ENCODE assay signal across 11 cellular contexts in genomic region chr3:29759443-29760033, GRCh38.
DNase-seq lines count a peak whose midpoint lies in the region; ATAC-seq and TF ChIP-seq lines count a peak whose summit lies in the region.
"Had no signal": no experiment of that assay in that cellular context is flagged by ENCODE, and none has a peak within 500 bp of the region (broad histone marks: within the 10 kb centered on the region; RNA-seq: fewer than 3 reads in every experiment).

No MANE protein-coding gene starts in this region.

- H3K36me3 Mint-ChIP-seq in CD14-positive monocyte, result no peaks in the 10 kb centered on the region
- H3K36me3 Mint-ChIP-seq: natural killer cell, T-cell had no signal

- H3K9ac ChIP-seq in adipocyte (ENCODE audit: low read length) (peak overlapping the region; percentile 79), stomach smooth muscle (ENCODE audit: low read length in 2 of 2) (peak overlapping the region; percentile 39 to 48)

- DNase-seq in MG63 (peak; percentile 28), adipocyte (ENCODE audit: low read depth) (peak; percentile 60), hepatocyte (ENCODE audit: low spot score) (peak; percentile 8), CD14-positive monocyte (ENCODE audit: low spot score) (no peak), SKM-1 (lab: John Stamatoyannopoulos, UW; ENCODE audit: unreplicated experiment) (no peak)
- DNase-seq: natural killer cell, T-cell had no signal

- peaks cover 0 to 4% (median 0%) of the 10 kb centered on the region in 3 donors for H3K27me3 Mint-ChIP-seq in CD14-positive monocyte (ENCODE audit: low read depth in 3 of 3)

- H3K27ac ChIP-seq in hepatocyte (no peak overlapping the region), stomach smooth muscle (ENCODE audit: low read length) (peak overlapping the region; percentile 66)

- TF ChIP-seq CTCF in hepatocyte (IDR thresholded peaks at IDR 0.05; ENCODE audit: poor library complexity), result no peak
- TF ChIP-seq CTCF in CD14-positive monocyte (IDR thresholded peaks at IDR 0.05), result no peak

- no peak for ATAC-seq in GM21447 (IDR thresholded peaks at IDR 0.05; ENCODE audit: unreplicated experiment)
- ATAC-seq in GM18511 (IDR thresholded peaks at IDR 0.05; ENCODE audit: unreplicated experiment), result no peak
- ATAC-seq: GM12878, natural killer cell, T-cell had no signal

- no peaks in the 10 kb centered on the region for H3K9me2 ChIP-seq in hepatocyte (replicated peaks; ENCODE audit: insufficient read depth)

- H3K4me1 ChIP-seq in adipocyte (ENCODE audit: control insufficient read depth, insufficient read depth, low read length) (peaks cover 56% of the 10 kb centered on the region), hepatocyte (ENCODE audit: insufficient read depth) (peaks cover 18% of the 10 kb centered on the region), stomach smooth muscle (ENCODE audit: control insufficient read depth, insufficient read depth, low read length) (peaks cover 16% of the 10 kb centered on the region)

- H4K20me1 ChIP-seq in hepatocyte (ENCODE audit: insufficient read depth, poor library complexity, severe bottlenecking), result no peaks in the 10 kb centered on the region

- WGBS in hepatocyte (ENCODE audit: low lambda C conversion rate, missing lambda C conversion rate), result 70% methylated on average over 9 of the region's 9 CpGs

- H3K27me3 ChIP-seq in MG63 (no peaks in the 10 kb centered on the region), adipocyte (replicated peaks; ENCODE audit: control insufficient read depth, insufficient read depth, low read length) (no peaks in the 10 kb centered on the region), hepatocyte (no peaks in the 10 kb centered on the region), stomach smooth muscle (ENCODE audit: control insufficient read depth in 1 of 2, insufficient read depth in 2 of 2, low read length in 2 of 2) (no peaks in the 10 kb centered on the region)

- no peaks in the 10 kb centered on the region for H3K36me3 ChIP-seq in MG63
- no peaks in the 10 kb centered on the region for H3K36me3 ChIP-seq in adipocyte (ENCODE audit: control insufficient read depth, insufficient read depth, low read length, severe bottlenecking)
- H3K36me3 ChIP-seq in hepatocyte (replicated peaks; ENCODE audit: insufficient read depth, low read depth), result no peaks in the 10 kb centered on the region
- no peaks in the 10 kb centered on the region for H3K36me3 ChIP-seq in stomach smooth muscle (ENCODE audit: control insufficient read depth in 2 of 2, insufficient read depth in 2 of 2, low read length in 2 of 2)

- H3K9me3 ChIP-seq in MG63, result no peaks in the 10 kb centered on the region
- no peaks in the 10 kb centered on the region for H3K9me3 ChIP-seq in adipocyte (ENCODE audit: control insufficient read depth, low read length)
- no peaks in the 10 kb centered on the region for H3K9me3 ChIP-seq in hepatocyte (ENCODE audit: low read depth)
- H3K9me3 ChIP-seq in stomach smooth muscle (ENCODE audit: control insufficient read depth in 2 of 2, low read length in 2 of 2), result no peaks in the 10 kb centered on the region

- H3K4me3 Mint-ChIP-seq in CD14-positive monocyte, result no peak overlapping the region
- H3K4me3 Mint-ChIP-seq: natural killer cell, T-cell had no signal

- intact Hi-C loops in CD14-positive monocyte (cut with micrococcal nuclease), result no loop called here

- H3K4me1 Mint-ChIP-seq in CD14-positive monocyte, result peaks cover 34% of the 10 kb centered on the region
- H3K4me1 Mint-ChIP-seq: natural killer cell, T-cell had no signal

- H3K4me2 ChIP-seq in hepatocyte, result peak overlapping the region; percentile 21

- H3K27ac Mint-ChIP-seq in CD14-positive monocyte, result peak overlapping the region in 1 of 7 donors; percentile 79
- H3K27ac Mint-ChIP-seq: natural killer cell, T-cell had no signal

- H3K79me2 ChIP-seq in hepatocyte, result no peaks in the 10 kb centered on the region

- no peaks in the 10 kb centered on the region for H3K9me3 Mint-ChIP-seq in CD14-positive monocyte
- H3K9me3 Mint-ChIP-seq: T-cell had no signal

- no peak overlapping the region for H2AFZ ChIP-seq in hepatocyte

- H3K4me3 ChIP-seq in MG63 (no peak overlapping the region), adipocyte (ENCODE audit: low read length) (peak overlapping the region; percentile 71), hepatocyte (no peak overlapping the region), stomach smooth muscle (ENCODE audit: low read length in 2 of 2) (peak overlapping the region; percentile 7 to 50)
- H3K4me3 ChIP-seq: GM12878 had no signal

Comparison
In these comparisons a context has a peak if more than half of its experiments do, and no peak if none do; other contexts are left out.
1. DNase-seq: peak in MG63 (single experiment), adipocyte (single experiment) and hepatocyte (single experiment); none in CD14-positive monocyte (single experiment) and SKM-1 (single experiment).
2. H3K4me3 ChIP-seq: peak in adipocyte (single experiment) and stomach smooth muscle (2 of 2); none in MG63 (single experiment) and hepatocyte (single experiment).